ENCODE assay signal across 1 cellular context in the genomic region with DNA sequence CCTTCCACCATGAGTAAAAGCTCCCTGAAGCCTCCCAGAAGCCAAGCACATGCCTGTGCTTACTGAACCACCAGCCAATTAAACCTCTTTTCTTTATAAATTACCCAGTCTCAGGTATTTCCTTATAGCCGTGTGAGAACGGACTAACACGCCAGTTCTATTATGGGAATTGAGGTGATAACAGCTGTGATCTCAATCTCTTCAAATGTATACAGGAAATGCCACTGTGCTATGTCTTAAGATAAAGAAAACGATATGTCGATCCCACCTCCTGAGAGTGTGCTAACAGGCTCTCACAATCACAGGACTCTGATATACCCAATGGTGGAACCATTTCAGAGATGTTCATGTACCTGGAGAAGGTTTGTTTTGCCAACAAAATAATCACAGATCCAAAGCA.
TF ChIP-seq lines count a peak whose summit lies in the region.

No MANE protein-coding gene starts in this region.

TF ChIP-seq in endothelial cell of umbilical vein, 7 proteins besides CTCF, POLR2A, EP300 and RAD21:
- TF ChIP-seq MAX (IDR thresholded peaks at IDR 0.05; ENCODE audit: insufficient read depth, insufficient read length), result no peak
- TF ChIP-seq MYC (IDR thresholded peaks at IDR 0.05; ENCODE audit: low read depth, low read length), result no peak
- peak; percentile 32 for TF ChIP-seq GATA2 (IDR thresholded peaks at IDR 0.05; ENCODE audit: insufficient read depth, insufficient read length, low read depth, low read length)
- no peak for TF ChIP-seq EZH2 (IDR thresholded peaks at IDR 0.05; ENCODE audit: borderline replicate concordance, low read depth, low read length, severe bottlenecking)
